Comparison of ENCODE assay signal across 1 cellular context in the genomic region with DNA sequence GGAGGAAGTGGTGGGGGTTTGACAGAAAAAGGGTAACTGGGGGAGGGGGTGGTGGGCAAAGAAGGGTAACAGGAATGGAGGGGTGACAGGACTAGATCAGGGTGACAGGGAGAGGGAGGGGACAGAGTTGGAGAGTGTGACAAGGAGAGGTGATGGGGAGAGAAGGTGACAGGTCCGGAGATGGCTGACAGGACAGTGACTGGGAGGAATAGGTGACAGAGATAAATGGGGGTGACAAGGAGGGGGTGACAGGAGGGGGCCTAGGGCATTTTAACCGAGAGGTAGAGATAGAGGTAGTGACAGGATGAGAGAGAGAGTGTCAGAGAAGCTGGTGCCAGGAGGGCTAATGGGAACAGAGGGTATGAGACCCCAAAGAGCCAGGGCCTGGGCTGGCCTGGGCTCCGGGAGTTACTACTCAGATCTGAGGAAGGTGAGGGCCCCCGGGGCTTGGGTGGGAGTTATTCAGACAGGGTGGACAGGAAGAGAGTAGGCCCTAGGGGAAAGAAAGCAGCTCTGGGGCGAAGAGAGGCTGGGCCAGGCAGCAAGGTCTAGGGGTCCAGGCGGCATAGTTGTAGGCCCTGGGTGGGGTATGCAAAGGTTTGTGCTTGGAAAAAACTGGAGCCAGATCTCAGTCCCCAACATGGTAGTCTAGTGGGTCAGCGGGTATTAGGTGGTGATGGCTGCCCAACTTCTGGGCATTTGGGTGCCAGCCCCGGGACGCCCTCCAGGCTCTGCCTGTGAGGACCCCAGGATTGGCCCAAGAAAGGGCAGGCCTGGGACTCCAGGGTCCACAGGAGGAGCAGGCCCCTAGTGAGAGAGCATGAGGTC.
TF ChIP-seq lines count a peak whose summit lies in the region.

No MANE protein-coding gene starts in this region.

TF ChIP-seq in K562, 482 proteins besides CTCF, POLR2A, EP300 and RAD21 (continued from another document and continues in another):
- TF ChIP-seq HNRNPK (IDR thresholded peaks at IDR 0.05; ENCODE audit: low read depth, low read length, poor library complexity, severe bottlenecking), result no peak
- TF ChIP-seq ZNF282 (CRISPR knock-in tag; IDR thresholded peaks at IDR 0.05), result no peak
- peak; percentile 40 for TF ChIP-seq SAP30 (IDR thresholded peaks at IDR 0.05; ENCODE audit: borderline replicate concordance, insufficient read depth, low read depth, low read length, poor library complexity, severe bottlenecking)
- TF ChIP-seq ZNF311 (CRISPR knock-in tag; IDR thresholded peaks at IDR 0.05), result no peak
- TF ChIP-seq GABPB2 (CRISPR knock-in tag; conservative IDR thresholded peaks at IDR 0.05), result no peak
- TF ChIP-seq TAF9B (IDR thresholded peaks at IDR 0.05; ENCODE audit: partially characterized antibody), result no peak
- no peak for TF ChIP-seq MYBL2 (IDR thresholded peaks at IDR 0.05; ENCODE audit: low read depth)
- TF ChIP-seq MYBL2 (CRISPR knock-in tag; IDR thresholded peaks at IDR 0.05; ENCODE audit: borderline replicate concordance), result no peak
- TF ChIP-seq, protein P1, sequence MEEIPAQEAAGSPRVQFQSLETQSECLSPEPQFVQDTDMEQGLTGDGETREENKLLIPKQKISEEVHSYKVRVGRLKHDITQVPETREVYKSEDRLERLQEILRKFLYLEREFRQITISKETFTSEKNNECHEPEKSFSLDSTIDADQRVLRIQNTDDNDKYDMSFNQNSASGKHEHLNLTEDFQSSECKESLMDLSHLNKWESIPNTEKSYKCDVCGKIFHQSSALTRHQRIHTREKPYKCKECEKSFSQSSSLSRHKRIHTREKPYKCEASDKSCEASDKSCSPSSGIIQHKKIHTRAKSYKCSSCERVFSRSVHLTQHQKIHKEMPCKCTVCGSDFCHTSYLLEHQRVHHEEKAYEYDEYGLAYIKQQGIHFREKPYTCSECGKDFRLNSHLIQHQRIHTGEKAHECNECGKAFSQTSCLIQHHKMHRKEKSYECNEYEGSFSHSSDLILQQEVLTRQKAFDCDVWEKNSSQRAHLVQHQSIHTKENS (CRISPR knock-in tag; IDR thresholded peaks at IDR 0.05), result no peak
- TF ChIP-seq, protein P2, sequence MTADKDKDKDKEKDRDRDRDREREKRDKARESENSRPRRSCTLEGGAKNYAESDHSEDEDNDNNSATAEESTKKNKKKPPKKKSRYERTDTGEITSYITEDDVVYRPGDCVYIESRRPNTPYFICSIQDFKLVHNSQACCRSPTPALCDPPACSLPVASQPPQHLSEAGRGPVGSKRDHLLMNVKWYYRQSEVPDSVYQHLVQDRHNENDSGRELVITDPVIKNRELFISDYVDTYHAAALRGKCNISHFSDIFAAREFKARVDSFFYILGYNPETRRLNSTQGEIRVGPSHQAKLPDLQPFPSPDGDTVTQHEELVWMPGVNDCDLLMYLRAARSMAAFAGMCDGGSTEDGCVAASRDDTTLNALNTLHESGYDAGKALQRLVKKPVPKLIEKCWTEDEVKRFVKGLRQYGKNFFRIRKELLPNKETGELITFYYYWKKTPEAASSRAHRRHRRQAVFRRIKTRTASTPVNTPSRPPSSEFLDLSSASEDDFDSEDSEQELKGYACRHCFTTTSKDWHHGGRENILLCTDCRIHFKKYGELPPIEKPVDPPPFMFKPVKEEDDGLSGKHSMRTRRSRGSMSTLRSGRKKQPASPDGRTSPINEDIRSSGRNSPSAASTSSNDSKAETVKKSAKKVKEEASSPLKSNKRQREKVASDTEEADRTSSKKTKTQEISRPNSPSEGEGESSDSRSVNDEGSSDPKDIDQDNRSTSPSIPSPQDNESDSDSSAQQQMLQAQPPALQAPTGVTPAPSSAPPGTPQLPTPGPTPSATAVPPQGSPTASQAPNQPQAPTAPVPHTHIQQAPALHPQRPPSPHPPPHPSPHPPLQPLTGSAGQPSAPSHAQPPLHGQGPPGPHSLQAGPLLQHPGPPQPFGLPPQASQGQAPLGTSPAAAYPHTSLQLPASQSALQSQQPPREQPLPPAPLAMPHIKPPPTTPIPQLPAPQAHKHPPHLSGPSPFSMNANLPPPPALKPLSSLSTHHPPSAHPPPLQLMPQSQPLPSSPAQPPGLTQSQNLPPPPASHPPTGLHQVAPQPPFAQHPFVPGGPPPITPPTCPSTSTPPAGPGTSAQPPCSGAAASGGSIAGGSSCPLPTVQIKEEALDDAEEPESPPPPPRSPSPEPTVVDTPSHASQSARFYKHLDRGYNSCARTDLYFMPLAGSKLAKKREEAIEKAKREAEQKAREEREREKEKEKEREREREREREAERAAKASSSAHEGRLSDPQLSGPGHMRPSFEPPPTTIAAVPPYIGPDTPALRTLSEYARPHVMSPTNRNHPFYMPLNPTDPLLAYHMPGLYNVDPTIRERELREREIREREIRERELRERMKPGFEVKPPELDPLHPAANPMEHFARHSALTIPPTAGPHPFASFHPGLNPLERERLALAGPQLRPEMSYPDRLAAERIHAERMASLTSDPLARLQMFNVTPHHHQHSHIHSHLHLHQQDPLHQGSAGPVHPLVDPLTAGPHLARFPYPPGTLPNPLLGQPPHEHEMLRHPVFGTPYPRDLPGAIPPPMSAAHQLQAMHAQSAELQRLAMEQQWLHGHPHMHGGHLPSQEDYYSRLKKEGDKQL (CRISPR knock-in tag; IDR thresholded peaks at IDR 0.05; ENCODE audit: borderline replicate concordance), result no peak
- TF ChIP-seq MEF2A (IDR thresholded peaks at IDR 0.05; ENCODE audit: control insufficient read depth, low read depth, low read length), result no peak
- TF ChIP-seq STAT5A (IDR thresholded peaks at IDR 0.05; ENCODE audit: borderline replicate concordance, low read length), result no peak
- TF ChIP-seq BCOR (IDR thresholded peaks at IDR 0.05), result no peak
- no peak for TF ChIP-seq GATAD2B (IDR thresholded peaks at IDR 0.05; ENCODE audit: borderline replicate concordance)
- no peak for TF ChIP-seq ZNF133 (CRISPR knock-in tag; IDR thresholded peaks at IDR 0.05)
- TF ChIP-seq NCOA1 (IDR thresholded peaks at IDR 0.05; ENCODE audit: low read depth), result peak; percentile 37
- no peak for TF ChIP-seq ZKSCAN1 (IDR thresholded peaks at IDR 0.05; ENCODE audit: low read depth, low read length)
- TF ChIP-seq, protein P3, sequence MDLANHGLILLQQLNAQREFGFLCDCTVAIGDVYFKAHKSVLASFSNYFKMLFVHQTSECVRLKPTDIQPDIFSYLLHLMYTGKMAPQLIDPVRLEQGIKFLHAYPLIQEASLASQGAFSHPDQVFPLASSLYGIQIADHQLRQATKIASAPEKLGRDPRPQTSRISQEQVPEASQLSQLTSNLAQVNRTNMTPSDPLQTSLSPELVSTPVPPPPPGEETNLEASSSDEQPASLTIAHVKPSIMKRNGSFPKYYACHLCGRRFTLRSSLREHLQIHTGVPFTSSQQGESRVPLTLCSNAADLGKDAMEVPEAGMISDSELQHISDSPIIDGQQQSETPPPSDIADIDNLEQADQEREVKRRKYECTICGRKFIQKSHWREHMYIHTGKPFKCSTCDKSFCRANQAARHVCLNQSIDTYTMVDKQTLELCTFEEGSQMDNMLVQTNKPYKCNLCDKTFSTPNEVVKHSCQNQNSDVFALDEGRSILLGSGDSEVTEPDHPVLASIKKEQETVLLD (IDR thresholded peaks at IDR 0.05), result no peak
- TF ChIP-seq NFE2 (IDR thresholded peaks at IDR 0.05; ENCODE audit: low read depth), result no peak
- TF ChIP-seq, protein P4, sequence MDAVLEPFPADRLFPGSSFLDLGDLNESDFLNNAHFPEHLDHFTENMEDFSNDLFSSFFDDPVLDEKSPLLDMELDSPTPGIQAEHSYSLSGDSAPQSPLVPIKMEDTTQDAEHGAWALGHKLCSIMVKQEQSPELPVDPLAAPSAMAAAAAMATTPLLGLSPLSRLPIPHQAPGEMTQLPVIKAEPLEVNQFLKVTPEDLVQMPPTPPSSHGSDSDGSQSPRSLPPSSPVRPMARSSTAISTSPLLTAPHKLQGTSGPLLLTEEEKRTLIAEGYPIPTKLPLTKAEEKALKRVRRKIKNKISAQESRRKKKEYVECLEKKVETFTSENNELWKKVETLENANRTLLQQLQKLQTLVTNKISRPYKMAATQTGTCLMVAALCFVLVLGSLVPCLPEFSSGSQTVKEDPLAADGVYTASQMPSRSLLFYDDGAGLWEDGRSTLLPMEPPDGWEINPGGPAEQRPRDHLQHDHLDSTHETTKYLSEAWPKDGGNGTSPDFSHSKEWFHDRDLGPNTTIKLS (IDR thresholded peaks at IDR 0.05; ENCODE audit: borderline replicate concordance, low read depth), result no peak
- TF ChIP-seq E2F3 (CRISPR knock-in tag; IDR thresholded peaks at IDR 0.05), result no peak
- TF ChIP-seq, protein P5, sequence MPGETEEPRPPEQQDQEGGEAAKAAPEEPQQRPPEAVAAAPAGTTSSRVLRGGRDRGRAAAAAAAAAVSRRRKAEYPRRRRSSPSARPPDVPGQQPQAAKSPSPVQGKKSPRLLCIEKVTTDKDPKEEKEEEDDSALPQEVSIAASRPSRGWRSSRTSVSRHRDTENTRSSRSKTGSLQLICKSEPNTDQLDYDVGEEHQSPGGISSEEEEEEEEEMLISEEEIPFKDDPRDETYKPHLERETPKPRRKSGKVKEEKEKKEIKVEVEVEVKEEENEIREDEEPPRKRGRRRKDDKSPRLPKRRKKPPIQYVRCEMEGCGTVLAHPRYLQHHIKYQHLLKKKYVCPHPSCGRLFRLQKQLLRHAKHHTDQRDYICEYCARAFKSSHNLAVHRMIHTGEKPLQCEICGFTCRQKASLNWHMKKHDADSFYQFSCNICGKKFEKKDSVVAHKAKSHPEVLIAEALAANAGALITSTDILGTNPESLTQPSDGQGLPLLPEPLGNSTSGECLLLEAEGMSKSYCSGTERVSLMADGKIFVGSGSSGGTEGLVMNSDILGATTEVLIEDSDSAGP (CRISPR knock-in tag; IDR thresholded peaks at IDR 0.05), result no peak
- TF ChIP-seq ZNF12 (CRISPR knock-in tag; IDR thresholded peaks at IDR 0.05), result no peak
- no peak for TF ChIP-seq TOE1 (IDR thresholded peaks at IDR 0.05; ENCODE audit: borderline replicate concordance)
- no peak for TF ChIP-seq TOE1 (CRISPR knock-in tag; IDR thresholded peaks at IDR 0.05; ENCODE audit: borderline replicate concordance, low read depth)
- no peak for TF ChIP-seq STAG1 (CRISPR knock-in tag; IDR thresholded peaks at IDR 0.05; ENCODE audit: borderline replicate concordance)
- no peak; the same call in 1 of the 2 replicates for TF ChIP-seq ETV1 (tag; conservative IDR thresholded peaks at IDR 0.05; ENCODE audit: low read depth)
- TF ChIP-seq OTX1 (CRISPR knock-in tag; IDR thresholded peaks at IDR 0.05), result peak; percentile 79; the same call in 1 of the 2 replicates
- no peak; a peak in 1 of 4 replicates for TF ChIP-seq MAZ (CRISPR knock-in tag; conservative IDR thresholded peaks at IDR 0.05 in 1 of 2, IDR thresholded peaks at IDR 0.05 in 1 of 2)
- TF ChIP-seq, protein P6, sequence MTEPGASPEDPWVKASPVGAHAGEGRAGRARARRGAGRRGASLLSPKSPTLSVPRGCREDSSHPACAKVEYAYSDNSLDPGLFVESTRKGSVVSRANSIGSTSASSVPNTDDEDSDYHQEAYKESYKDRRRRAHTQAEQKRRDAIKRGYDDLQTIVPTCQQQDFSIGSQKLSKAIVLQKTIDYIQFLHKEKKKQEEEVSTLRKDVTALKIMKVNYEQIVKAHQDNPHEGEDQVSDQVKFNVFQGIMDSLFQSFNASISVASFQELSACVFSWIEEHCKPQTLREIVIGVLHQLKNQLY (CRISPR knock-in tag; conservative IDR thresholded peaks at IDR 0.05), result no peak
- no peak for TF ChIP-seq HMG20A (CRISPR knock-in tag; conservative IDR thresholded peaks at IDR 0.05)
- no peak for TF ChIP-seq MYC (IDR thresholded peaks at IDR 0.05; ENCODE audit: low read depth, low read length)
- no peak for TF ChIP-seq MYC (CRISPR knock-in tag; IDR thresholded peaks at IDR 0.05; ENCODE audit: borderline replicate concordance, low read depth)
- no peak for TF ChIP-seq TFAM (CRISPR knock-in tag; conservative IDR thresholded peaks at IDR 0.05)
- TF ChIP-seq ZNF354B (CRISPR knock-in tag; IDR thresholded peaks at IDR 0.05), result no peak
- TF ChIP-seq NCOR1 (IDR thresholded peaks at IDR 0.05), result no peak
- TF ChIP-seq, protein P7, sequence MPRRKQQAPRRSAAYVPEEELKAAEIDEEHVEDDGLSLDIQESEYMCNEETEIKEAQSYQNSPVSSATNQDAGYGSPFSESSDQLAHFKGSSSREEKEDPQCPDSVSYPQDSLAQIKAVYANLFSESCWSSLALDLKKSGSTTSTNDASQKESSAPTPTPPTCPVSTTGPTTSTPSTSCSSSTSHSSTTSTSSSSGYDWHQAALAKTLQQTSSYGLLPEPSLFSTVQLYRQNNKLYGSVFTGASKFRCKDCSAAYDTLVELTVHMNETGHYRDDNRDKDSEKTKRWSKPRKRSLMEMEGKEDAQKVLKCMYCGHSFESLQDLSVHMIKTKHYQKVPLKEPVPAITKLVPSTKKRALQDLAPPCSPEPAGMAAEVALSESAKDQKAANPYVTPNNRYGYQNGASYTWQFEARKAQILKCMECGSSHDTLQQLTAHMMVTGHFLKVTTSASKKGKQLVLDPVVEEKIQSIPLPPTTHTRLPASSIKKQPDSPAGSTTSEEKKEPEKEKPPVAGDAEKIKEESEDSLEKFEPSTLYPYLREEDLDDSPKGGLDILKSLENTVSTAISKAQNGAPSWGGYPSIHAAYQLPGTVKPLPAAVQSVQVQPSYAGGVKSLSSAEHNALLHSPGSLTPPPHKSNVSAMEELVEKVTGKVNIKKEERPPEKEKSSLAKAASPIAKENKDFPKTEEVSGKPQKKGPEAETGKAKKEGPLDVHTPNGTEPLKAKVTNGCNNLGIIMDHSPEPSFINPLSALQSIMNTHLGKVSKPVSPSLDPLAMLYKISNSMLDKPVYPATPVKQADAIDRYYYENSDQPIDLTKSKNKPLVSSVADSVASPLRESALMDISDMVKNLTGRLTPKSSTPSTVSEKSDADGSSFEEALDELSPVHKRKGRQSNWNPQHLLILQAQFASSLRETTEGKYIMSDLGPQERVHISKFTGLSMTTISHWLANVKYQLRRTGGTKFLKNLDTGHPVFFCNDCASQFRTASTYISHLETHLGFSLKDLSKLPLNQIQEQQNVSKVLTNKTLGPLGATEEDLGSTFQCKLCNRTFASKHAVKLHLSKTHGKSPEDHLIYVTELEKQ (CRISPR knock-in tag; IDR thresholded peaks at IDR 0.05), result no peak
- TF ChIP-seq ZNF75A (CRISPR knock-in tag; IDR thresholded peaks at IDR 0.05), result no peak
- TF ChIP-seq MTA3 (IDR thresholded peaks at IDR 0.05; ENCODE audit: borderline replicate concordance), result no peak
- TF ChIP-seq, protein P8, sequence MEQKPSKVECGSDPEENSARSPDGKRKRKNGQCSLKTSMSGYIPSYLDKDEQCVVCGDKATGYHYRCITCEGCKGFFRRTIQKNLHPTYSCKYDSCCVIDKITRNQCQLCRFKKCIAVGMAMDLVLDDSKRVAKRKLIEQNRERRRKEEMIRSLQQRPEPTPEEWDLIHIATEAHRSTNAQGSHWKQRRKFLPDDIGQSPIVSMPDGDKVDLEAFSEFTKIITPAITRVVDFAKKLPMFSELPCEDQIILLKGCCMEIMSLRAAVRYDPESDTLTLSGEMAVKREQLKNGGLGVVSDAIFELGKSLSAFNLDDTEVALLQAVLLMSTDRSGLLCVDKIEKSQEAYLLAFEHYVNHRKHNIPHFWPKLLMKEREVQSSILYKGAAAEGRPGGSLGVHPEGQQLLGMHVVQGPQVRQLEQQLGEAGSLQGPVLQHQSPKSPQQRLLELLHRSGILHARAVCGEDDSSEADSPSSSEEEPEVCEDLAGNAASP (IDR thresholded peaks at IDR 0.05), result no peak
